14 cellular contexts compared by ENCODE assay signal in genomic region chr9:81671880-81672280, GRCh38. TPM values are rescaled to one million over a fixed set of nuclear protein-coding genes. Genes with fewer than 3 reads are reported as not detected.
DNase-seq lines count a peak whose midpoint lies in the region; ATAC-seq and TF ChIP-seq lines count a peak whose summit lies in the region.
"Had no signal": no experiment of that assay in that cellular context is flagged by ENCODE, and none has a peak within 500 bp of the region (broad histone marks: within the 10 kb centered on the region; RNA-seq: fewer than 3 reads in every experiment).

No MANE protein-coding gene starts in this region.

- H3K27ac Mint-ChIP-seq in mesothelial cell of epicardium: peak overlapping the region; percentile 30
- H3K27ac Mint-ChIP-seq: activated naive CD4-positive, alpha-beta T cell treated with anti-CD3 and anti-CD28 coated beads, Interleukin-2, amount 10 ng/mL, durations not matched to agents 7 days and 5 days; naive thymus-derived CD8-positive, alpha-beta T cell had no signal

- DNase-seq in NCI-H69 (lab: John Stamatoyannopoulos, UW): peak; percentile 67
- peak; percentile 90 to 96 for DNase-seq in fibroblast of lung (ENCODE audit: low read depth in 2 of 2)
- DNase-seq in mesothelial cell of epicardium (ENCODE audit: low spot score in 2 of 2, unreplicated experiment in 2 of 2): no peak
- DNase-seq in upper lobe of left lung: peak in 1 of 2 donors; percentile 69
- no peak for DNase-seq in stimulated activated CD4-positive, alpha-beta T cell treated with anti-CD3 and anti-CD28 coated beads, Interleukin-4, amount 100 ng/mL, for 24 hours
- DNase-seq: activated naive CD4-positive, alpha-beta T cell treated with anti-CD3 and anti-CD28 coated beads, Interleukin-2, amount 10 ng/mL, durations not matched to agents 7 days and 5 days; DND-41; esophagus squamous epithelium; HCEC 1CT; naive thymus-derived CD8-positive, alpha-beta T cell; NCI-H1048 had no signal

- H3K4me3 ChIP-seq in fibroblast of lung (replicated peaks in 1 of 4; ENCODE audit: control extremely low read depth in 1 of 4, insufficient read depth in 1 of 4, low read depth in 3 of 4, low read length in 4 of 4): no peak overlapping the region
- no peak overlapping the region for H3K4me3 ChIP-seq in upper lobe of left lung
- H3K4me3 ChIP-seq: esophagus squamous epithelium had no signal

- no peak for TF ChIP-seq EP300 in upper lobe of left lung (IDR thresholded peaks at IDR 0.05)

- no peaks in the 10 kb centered on the region for H4K20me1 ChIP-seq in fibroblast of lung (ENCODE audit: control insufficient read depth, extremely low read depth, insufficient read depth, low read length)

- H3K27ac ChIP-seq in fibroblast of lung (ENCODE audit: insufficient read depth, low read length) (no peak overlapping the region), upper lobe of left lung (no peak overlapping the region)

- H3K9ac ChIP-seq in fibroblast of lung (ENCODE audit: insufficient read depth, low read length): no peak overlapping the region

- H3K36me3 ChIP-seq in fibroblast of lung (ENCODE audit: control insufficient read depth, insufficient read depth, low read length) (no peaks in the 10 kb centered on the region), upper lobe of left lung (peaks cover 0 to 3% (median 0%) of the 10 kb centered on the region in 4 donors)

- H3K36me3 Mint-ChIP-seq in mesothelial cell of epicardium: peaks cover 46% of the 10 kb centered on the region
- H3K36me3 Mint-ChIP-seq: activated naive CD4-positive, alpha-beta T cell treated with anti-CD3 and anti-CD28 coated beads, Interleukin-2, amount 10 ng/mL, durations not matched to agents 7 days and 5 days had no signal

- peaks cover 30% of the 10 kb centered on the region for H3K4me1 Mint-ChIP-seq in mesothelial cell of epicardium
- H3K4me1 Mint-ChIP-seq: activated naive CD4-positive, alpha-beta T cell treated with anti-CD3 and anti-CD28 coated beads, Interleukin-2, amount 10 ng/mL, durations not matched to agents 7 days and 5 days had no signal

- peaks cover 14% of the 10 kb centered on the region for H3K79me2 ChIP-seq in fibroblast of lung (ENCODE audit: control insufficient read depth, insufficient read depth, low read length)

- no peak overlapping the region for H2AFZ ChIP-seq in fibroblast of lung (ENCODE audit: low read length)

- no peaks in the 10 kb centered on the region for H3K9me3 Mint-ChIP-seq in mesothelial cell of epicardium

- H3K4me3 Mint-ChIP-seq in mesothelial cell of epicardium: no peak overlapping the region
- H3K4me3 Mint-ChIP-seq: activated naive CD4-positive, alpha-beta T cell treated with anti-CD3 and anti-CD28 coated beads, Interleukin-2, amount 10 ng/mL, durations not matched to agents 7 days and 5 days; naive thymus-derived CD8-positive, alpha-beta T cell had no signal

- 42 to 54% methylated on average over 3 of the region's 3 CpGs for WGBS in upper lobe of left lung, 2 donors

- ATAC-seq in upper lobe of left lung (ENCODE audit: low FRiP score in 2 of 2) (peak; percentile 72 to 86), GM19463 (IDR thresholded peaks at IDR 0.05; ENCODE audit: unreplicated experiment) (no peak), GM18907 (IDR thresholded peaks at IDR 0.05; ENCODE audit: unreplicated experiment) (no peak)
- ATAC-seq: activated CD4-positive, CD25-positive, alpha-beta regulatory T cell treated with anti-CD3 and anti-CD28 coated beads, Interleukin-2, amount 50 U/mL, for 24 hours; naive thymus-derived CD8-positive, alpha-beta T cell had no signal

- H3K4me1 ChIP-seq in fibroblast of lung (ENCODE audit: control insufficient read depth, extremely low read depth, insufficient read depth, low read length) (peaks cover 9% of the 10 kb centered on the region), upper lobe of left lung (peaks cover 0 to 9% (median 6%) of the 10 kb centered on the region in 4 donors)

- no peak for TF ChIP-seq CTCF in fibroblast of lung (conservative IDR thresholded peaks at IDR 0.05 in 1 of 2, IDR thresholded peaks at IDR 0.05 in 1 of 2; ENCODE audit: low read depth in 1 of 2, low read length in 2 of 2)
- no peak for TF ChIP-seq CTCF in mesothelial cell of epicardium (IDR thresholded peaks at IDR 0.05; ENCODE audit: unreplicated experiment)
- no peak for TF ChIP-seq CTCF in upper lobe of left lung (IDR thresholded peaks at IDR 0.05)

- peak overlapping the region; percentile 8 for H3K4me2 ChIP-seq in fibroblast of lung (ENCODE audit: extremely low read depth, insufficient read depth, low read length)

- H3K9me3 ChIP-seq in fibroblast of lung (ENCODE audit: control insufficient read depth, insufficient read depth, low read depth, low read length): no peaks in the 10 kb centered on the region
- no peaks in the 10 kb centered on the region for H3K9me3 ChIP-seq in upper lobe of left lung
- H3K9me3 ChIP-seq: esophagus squamous epithelium had no signal

- no peaks in the 10 kb centered on the region for H3K27me3 Mint-ChIP-seq in mesothelial cell of epicardium (ENCODE audit: low read depth)
- H3K27me3 Mint-ChIP-seq: activated naive CD4-positive, alpha-beta T cell treated with anti-CD3 and anti-CD28 coated beads, Interleukin-2, amount 10 ng/mL, durations not matched to agents 7 days and 5 days had no signal

- TF ChIP-seq POLR2A in upper lobe of left lung (IDR thresholded peaks at IDR 0.05): no peak

- no peaks in the 10 kb centered on the region for H3K27me3 ChIP-seq in fibroblast of lung (ENCODE audit: control insufficient read depth, insufficient read depth, low read length)
- no peaks in the 10 kb centered on the region for H3K27me3 ChIP-seq in upper lobe of left lung
- H3K27me3 ChIP-seq: esophagus squamous epithelium had no signal

RNA-seq across cellular contexts. Expression of gene TLE1, which starts 17.5 kb away (rescaled TPM):
- total RNA-seq in fibroblast of lung: 25.9 and 29.7 TPM in 2 replicates
- 29.3 and 35.6 TPM in 2 replicates for polyA plus RNA-seq in fibroblast of lung
- polyA plus RNA-seq in fibroblast of lung (2012): 21.6 and 26.3 TPM in 2 replicates
- 27.7 and 29.8 TPM in 2 replicates for polyA minus RNA-seq in fibroblast of lung (ENCODE audit: low replicate concordance)
- total RNA-seq in mesothelial cell of epicardium: 88.7 to 97.9 TPM (median 90.7 TPM) in 3 replicates
- 10 to 100 TPM; 17.3 to 55.5 (median 27.6) TPM for total RNA-seq in upper lobe of left lung

Comparison
In these comparisons a context has a peak if more than half of its experiments do, and no peak if none do; other contexts are left out.
1. DNase-seq: peak in NCI-H69 (single experiment) and fibroblast of lung (2 of 2); none in mesothelial cell of epicardium (0 of 2) and stimulated activated CD4-positive, alpha-beta T cell treated with anti-CD3 and anti-CD28 coated beads, Interleukin-4, amount 100 ng/mL, for 24 hours (single experiment).
2. ATAC-seq: peak in upper lobe of left lung (2 of 2); none in GM19463 (single experiment) and GM18907 (single experiment).